Comparison of ENCODE assay signal across 1 cellular context in the genomic region with DNA sequence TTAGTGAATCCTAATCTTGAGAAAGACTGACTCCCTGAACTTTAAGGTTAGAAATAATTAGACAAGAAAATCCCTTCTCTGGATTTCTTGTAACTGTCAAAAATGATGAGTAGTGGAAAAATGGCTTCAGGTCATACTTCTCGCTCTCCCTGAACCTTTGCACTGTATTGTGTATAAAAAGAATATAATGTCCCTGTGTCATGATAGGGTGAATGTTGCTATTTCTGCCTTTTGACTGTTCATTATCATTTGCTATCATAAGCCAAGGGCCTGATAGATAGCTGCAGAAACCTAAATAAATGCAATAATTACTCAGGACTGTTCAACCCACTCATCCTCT.
A peak's percentile ranks its signal among the peaks of the same experiment; 100 is the strongest.
TF ChIP-seq lines count a peak whose summit lies in the region.

No MANE protein-coding gene starts in this region.

TF ChIP-seq in K562, 482 proteins besides CTCF, POLR2A, EP300 and RAD21:
- TF ChIP-seq SREBF1 (IDR thresholded peaks at IDR 0.05; ENCODE audit: borderline replicate concordance, low read depth, low read length): no peak
- TF ChIP-seq MAFG (tag; conservative IDR thresholded peaks at IDR 0.05): 0 out of 2 replicates have a peak, but pooled peaks have one; percentile 10
- TF ChIP-seq ZNF316 (IDR thresholded peaks at IDR 0.05): peak; percentile 40
- TF ChIP-seq ARID2 (IDR thresholded peaks at IDR 0.05): no peak
- TF ChIP-seq ZNF253 (CRISPR knock-in tag; conservative IDR thresholded peaks at IDR 0.05): no peak
- TF ChIP-seq MAFF (IDR thresholded peaks at IDR 0.05; ENCODE audit: low read length): 0 out of 2 replicates have a peak, but pooled peaks have one; percentile 17
- peak; percentile 55 for TF ChIP-seq C11orf30 (IDR thresholded peaks at IDR 0.05; ENCODE audit: low read depth)
